Comparison of ENCODE assay signal across 1 cellular context in genomic region chr4:39469429-39470077, GRCh38.
TF ChIP-seq lines count a peak whose summit lies in the region.

No MANE protein-coding gene starts in this region.

TF ChIP-seq in HEK293, 187 proteins besides CTCF, POLR2A, EP300 and RAD21 (continued from another document):
- TF ChIP-seq ZBTB44 (tag by site-specific recombination; IDR thresholded peaks at IDR 0.05), result 0 out of 2 replicates have a peak, but pooled peaks have one; percentile 45
- no peak for TF ChIP-seq ZNF530 (tag by site-specific recombination; IDR thresholded peaks at IDR 0.05; ENCODE audit: low read depth)
- TF ChIP-seq BCL11A (tag by site-specific recombination; IDR thresholded peaks at IDR 0.05; ENCODE audit: low read depth), result no peak
- TF ChIP-seq ZNF112 (tag by site-specific recombination; IDR thresholded peaks at IDR 0.05), result no peak
- TF ChIP-seq ZNF560 (tag by site-specific recombination; IDR thresholded peaks at IDR 0.05; ENCODE audit: borderline replicate concordance), result no peak
- no peak for TF ChIP-seq ZNF670 (tag by site-specific recombination; IDR thresholded peaks at IDR 0.05; ENCODE audit: low read depth)
- TF ChIP-seq ZNF132 (tag by site-specific recombination; IDR thresholded peaks at IDR 0.05; ENCODE audit: borderline replicate concordance), result no peak
- 0 out of 2 replicates have a peak, but pooled peaks have one; percentile 64 for TF ChIP-seq ZNF2 (tag by site-specific recombination; IDR thresholded peaks at IDR 0.05)
- TF ChIP-seq, protein P1, sequence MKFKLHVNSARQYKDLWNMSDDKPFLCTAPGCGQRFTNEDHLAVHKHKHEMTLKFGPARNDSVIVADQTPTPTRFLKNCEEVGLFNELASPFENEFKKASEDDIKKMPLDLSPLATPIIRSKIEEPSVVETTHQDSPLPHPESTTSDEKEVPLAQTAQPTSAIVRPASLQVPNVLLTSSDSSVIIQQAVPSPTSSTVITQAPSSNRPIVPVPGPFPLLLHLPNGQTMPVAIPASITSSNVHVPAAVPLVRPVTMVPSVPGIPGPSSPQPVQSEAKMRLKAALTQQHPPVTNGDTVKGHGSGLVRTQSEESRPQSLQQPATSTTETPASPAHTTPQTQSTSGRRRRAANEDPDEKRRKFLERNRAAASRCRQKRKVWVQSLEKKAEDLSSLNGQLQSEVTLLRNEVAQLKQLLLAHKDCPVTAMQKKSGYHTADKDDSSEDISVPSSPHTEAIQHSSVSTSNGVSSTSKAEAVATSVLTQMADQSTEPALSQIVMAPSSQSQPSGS (tag by site-specific recombination; IDR thresholded peaks at IDR 0.05; ENCODE audit: low read depth), result no peak
- no peak for TF ChIP-seq GFI1B (tag by site-specific recombination; IDR thresholded peaks at IDR 0.05)
- TF ChIP-seq IKZF3 (tag by site-specific recombination; IDR thresholded peaks at IDR 0.05), result no peak
- TF ChIP-seq, protein P2, sequence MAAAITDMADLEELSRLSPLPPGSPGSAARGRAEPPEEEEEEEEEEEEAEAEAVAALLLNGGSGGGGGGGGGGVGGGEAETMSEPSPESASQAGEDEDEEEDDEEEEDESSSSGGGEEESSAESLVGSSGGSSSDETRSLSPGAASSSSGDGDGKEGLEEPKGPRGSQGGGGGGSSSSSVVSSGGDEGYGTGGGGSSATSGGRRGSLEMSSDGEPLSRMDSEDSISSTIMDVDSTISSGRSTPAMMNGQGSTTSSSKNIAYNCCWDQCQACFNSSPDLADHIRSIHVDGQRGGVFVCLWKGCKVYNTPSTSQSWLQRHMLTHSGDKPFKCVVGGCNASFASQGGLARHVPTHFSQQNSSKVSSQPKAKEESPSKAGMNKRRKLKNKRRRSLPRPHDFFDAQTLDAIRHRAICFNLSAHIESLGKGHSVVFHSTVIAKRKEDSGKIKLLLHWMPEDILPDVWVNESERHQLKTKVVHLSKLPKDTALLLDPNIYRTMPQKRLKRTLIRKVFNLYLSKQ (tag by site-specific recombination; IDR thresholded peaks at IDR 0.05; ENCODE audit: borderline replicate concordance), result no peak
- TF ChIP-seq ZNF423 (tag by site-specific recombination; IDR thresholded peaks at IDR 0.05), result no peak
- no peak for TF ChIP-seq ZNF302 (tag by site-specific recombination; IDR thresholded peaks at IDR 0.05; ENCODE audit: low read depth)
- no peak for TF ChIP-seq ZNF133 (tag by site-specific recombination; IDR thresholded peaks at IDR 0.05)
- peak; percentile 92 for TF ChIP-seq PRDM1 (tag by site-specific recombination; IDR thresholded peaks at IDR 0.05)
- TF ChIP-seq ZNF518A (tag by site-specific recombination; conservative IDR thresholded peaks at IDR 0.05; ENCODE audit: low read depth), result no peak
- no peak for TF ChIP-seq OVOL3 (tag by site-specific recombination; IDR thresholded peaks at IDR 0.05)
- TF ChIP-seq ZNF660 (tag by site-specific recombination; IDR thresholded peaks at IDR 0.05), result peak; percentile 81
